ENCODE assay signal across 10 cellular contexts in the genomic region with DNA sequence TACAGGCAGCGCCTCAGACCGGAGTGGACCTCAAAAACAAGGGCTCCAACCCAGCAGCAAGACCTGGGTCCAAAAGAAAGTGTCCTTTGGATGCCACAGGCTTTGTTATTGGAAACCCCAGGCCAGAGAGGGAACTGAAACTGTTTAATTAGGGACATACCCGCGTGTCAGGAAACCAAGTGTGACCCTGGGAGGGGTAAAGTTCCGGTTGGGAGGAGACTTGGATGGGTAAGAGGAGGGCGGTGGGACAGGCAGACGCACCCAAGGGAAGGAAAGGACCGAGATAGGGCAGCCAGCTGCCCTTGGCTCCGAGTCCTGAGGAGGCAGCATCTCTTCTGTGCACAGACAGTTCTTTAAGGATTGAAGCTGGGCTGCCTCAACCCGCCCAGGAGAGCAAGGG.
A peak's percentile ranks its signal among the peaks of the same experiment; 100 is the strongest.
DNase-seq lines count a peak whose midpoint lies in the region; ATAC-seq, FAIRE-seq and TF ChIP-seq lines count a peak whose summit lies in the region.
"Had no signal": no experiment of that assay in that cellular context is flagged by ENCODE, and none has a peak within 500 bp of the region (broad histone marks: within the 10 kb centered on the region; RNA-seq: fewer than 3 reads in every experiment).

No MANE protein-coding gene starts in this region.

- CTCF ChIA-PET in GM12878 (lab: Yijun Ruan, JAX), result no interaction called here
- CTCF ChIA-PET in activated naive CD4-positive, alpha-beta T cell treated with anti-CD3 and anti-CD28 coated beads, Interleukin-2, amount 10 ng/mL, durations not matched to agents 7 days and 5 days (lab: Charles Lee), result no interaction called here

- no peaks in the 10 kb centered on the region for H3K36me3 ChIP-seq in GM12878 (ENCODE audit: control insufficient read depth in 2 of 2, insufficient read depth in 2 of 2, low read length in 1 of 2)

- no peaks in the 10 kb centered on the region for H3K79me2 ChIP-seq in GM12878 (ENCODE audit: control insufficient read depth, insufficient read depth, low read length)

- in situ Hi-C loops in GM12878 (cut with MboI), result no loop called here

- SMC1A ChIA-PET in GM12878 (lab: Charles Lee; ENCODE audit: uncharacterized antibody, unreplicated experiment), result no interaction called here

- FAIRE-seq in GM12878 (lab: Jason Lieb, UNC), result peak; percentile 80

- H3K27me3 ChIP-seq in GM12878 (replicated peaks in 1 of 2; ENCODE audit: control insufficient read depth in 2 of 2, insufficient read depth in 2 of 2, low read length in 1 of 2) (no peaks in the 10 kb centered on the region), foreskin keratinocyte (no peaks in the 10 kb centered on the region)

- H3K4me2 ChIP-seq in GM12878 (ENCODE audit: control insufficient read depth, insufficient read depth), result peak overlapping the region; percentile 68

- 24% methylated on average over 10 of the region's 10 CpGs for WGBS in GM12878 (ENCODE audit: insufficient coverage, insufficient replicate concordance, low lambda C conversion rate, missing lambda C conversion rate)

- no peak overlapping the region; the same call in 1 of the 2 replicates for H3K9ac ChIP-seq in GM12878 (ENCODE audit: control insufficient read depth, insufficient read depth, low read length)

- no peaks in the 10 kb centered on the region for H3K9me3 Mint-ChIP-seq in activated naive CD4-positive, alpha-beta T cell treated with anti-CD3 and anti-CD28 coated beads, Interleukin-2, amount 10 ng/mL, durations not matched to agents 7 days and 5 days
- H3K9me3 Mint-ChIP-seq: central memory CD8-positive, alpha-beta T cell had no signal

- H3K27ac ChIP-seq in GM12878 (ENCODE audit: control insufficient read depth, insufficient read depth) (no peak overlapping the region; the same call in 1 of the 2 replicates), foreskin keratinocyte (no peak overlapping the region)

- H3K4me3 Mint-ChIP-seq in activated naive CD4-positive, alpha-beta T cell treated with anti-CD3 and anti-CD28 coated beads, Interleukin-2, amount 10 ng/mL, durations not matched to agents 7 days and 5 days, result no peak overlapping the region
- H3K4me3 Mint-ChIP-seq: central memory CD8-positive, alpha-beta T cell had no signal

- H3K4me3 ChIP-seq in GM12864 (ENCODE audit: low read depth, low read length) (no peak overlapping the region), GM12878 (no peak overlapping the region), foreskin fibroblast (ENCODE audit: low read depth in 1 of 2, low read length in 2 of 2) (no peak overlapping the region)

- POLR2A ChIA-PET in GM12878 (lab: Charles Lee), result interaction anchor here (1.2 kb wide), 1 partner anchor 67 kb away, joined by 4 read pairs; no protein-coding TSS in a partner anchor

- TF ChIP-seq EP300 in GM12878 (IDR thresholded peaks at IDR 0.05; ENCODE audit: borderline replicate concordance in 1 of 2, control insufficient read depth in 1 of 2, low read depth in 2 of 2, low read length in 2 of 2), result peak; percentile 55 to 81; a peak in 3 of 4 replicates

- peaks cover 12% of the 10 kb centered on the region for H3K4me1 ChIP-seq in GM12878 (ENCODE audit: control insufficient read depth, insufficient read depth, low read length)
- peaks cover 5% of the 10 kb centered on the region for H3K4me1 ChIP-seq in foreskin keratinocyte

- RAD21 ChIA-PET in GM12878 (lab: Charles Lee; ENCODE audit: unreplicated experiment), result no interaction called here

- no peak overlapping the region for H3K27ac Mint-ChIP-seq in activated naive CD4-positive, alpha-beta T cell treated with anti-CD3 and anti-CD28 coated beads, Interleukin-2, amount 10 ng/mL, durations not matched to agents 7 days and 5 days

- no peaks in the 10 kb centered on the region for H3K9me3 ChIP-seq in GM12878 (replicated peaks; ENCODE audit: control insufficient read depth, insufficient read depth, low read length)

- no peak for TF ChIP-seq CTCF in GM12864 (IDR thresholded peaks at IDR 0.05; ENCODE audit: low read depth, low read length, missing control alignments)
- no peak for TF ChIP-seq CTCF in GM12878 (IDR thresholded peaks at IDR 0.05 in 2 of 3, conservative IDR thresholded peaks at IDR 0.05 in 1 of 3; ENCODE audit: control insufficient read depth in 2 of 3, extremely low read depth in 1 of 3, insufficient read depth in 1 of 3, low read depth in 3 of 3, low read length in 3 of 3)
- no peak for TF ChIP-seq CTCF in foreskin keratinocyte (conservative IDR thresholded peaks at IDR 0.05)
- TF ChIP-seq CTCF in foreskin fibroblast (IDR thresholded peaks at IDR 0.05; ENCODE audit: low read depth, low read length), result no peak

- ATAC-seq in GM19452 (IDR thresholded peaks at IDR 0.05; ENCODE audit: unreplicated experiment), result peak; percentile 86
- ATAC-seq in HG03097 (IDR thresholded peaks at IDR 0.05; ENCODE audit: low FRiP score, unreplicated experiment), result peak; percentile 79
- ATAC-seq in GM12878, result peak; percentile 94
- no peak for ATAC-seq in foreskin keratinocyte
- ATAC-seq: Panc1 had no signal

- no TSS peak for BruUV-seq in GM12878 (replicated peaks; lab: Mats Ljungman, UMichigan)

- H4K20me1 ChIP-seq in GM12878 (ENCODE audit: control insufficient read depth, insufficient read depth), result no peaks in the 10 kb centered on the region

- TF ChIP-seq RAD21 in GM12878 (IDR thresholded peaks at IDR 0.05; ENCODE audit: insufficient read depth, low read depth, low read length), result no peak

- H2AFZ ChIP-seq in GM12878 (ENCODE audit: control insufficient read depth, low read depth, low read length), result peak overlapping the region; percentile 22

- no peak for TF ChIP-seq POLR2A in GM12878 (IDR thresholded peaks at IDR 0.05; ENCODE audit: low read depth, low read length)

- H3K4me1 Mint-ChIP-seq in activated naive CD4-positive, alpha-beta T cell treated with anti-CD3 and anti-CD28 coated beads, Interleukin-2, amount 10 ng/mL, durations not matched to agents 7 days and 5 days, result peaks cover 31% of the 10 kb centered on the region

- H3K36me3 Mint-ChIP-seq in activated naive CD4-positive, alpha-beta T cell treated with anti-CD3 and anti-CD28 coated beads, Interleukin-2, amount 10 ng/mL, durations not matched to agents 7 days and 5 days, result no peaks in the 10 kb centered on the region

- intact Hi-C loops in GM12878 (cut with micrococcal nuclease; ENCODE audit: unreplicated experiment), result loop anchor here (5.0 kb wide), 1 partner anchor 230 kb away; no protein-coding TSS in a partner anchor

- H3K27me3 Mint-ChIP-seq in activated naive CD4-positive, alpha-beta T cell treated with anti-CD3 and anti-CD28 coated beads, Interleukin-2, amount 10 ng/mL, durations not matched to agents 7 days and 5 days, result peaks cover 12% of the 10 kb centered on the region
- H3K27me3 Mint-ChIP-seq: central memory CD8-positive, alpha-beta T cell had no signal

- DNase-seq in GM12864 (ENCODE audit: low read depth), result peak; percentile 29
- DNase-seq in GM12878 (ENCODE audit: low read depth, low spot score), result peak; percentile 62
- DNase-seq in activated naive CD4-positive, alpha-beta T cell treated with anti-CD3 and anti-CD28 coated beads, Interleukin-2, amount 10 ng/mL, durations not matched to agents 7 days and 5 days, result no peak
- no peak for DNase-seq in foreskin keratinocyte
- DNase-seq in NK-92 treated with Interleukin-12 subunit alpha and Interleukin-12 subunit beta, amount 100 ng/mL, for 24 hours (lab: John Stamatoyannopoulos, UW), result no peak
- DNase-seq in foreskin fibroblast, result no peak

TF ChIP-seq in GM12878, 131 proteins besides CTCF, POLR2A, EP300 and RAD21 (continues in another document):
- TF ChIP-seq WRNIP1 (IDR thresholded peaks at IDR 0.05; ENCODE audit: borderline replicate concordance, low read depth, low read length), result no peak
- TF ChIP-seq, protein P1, sequence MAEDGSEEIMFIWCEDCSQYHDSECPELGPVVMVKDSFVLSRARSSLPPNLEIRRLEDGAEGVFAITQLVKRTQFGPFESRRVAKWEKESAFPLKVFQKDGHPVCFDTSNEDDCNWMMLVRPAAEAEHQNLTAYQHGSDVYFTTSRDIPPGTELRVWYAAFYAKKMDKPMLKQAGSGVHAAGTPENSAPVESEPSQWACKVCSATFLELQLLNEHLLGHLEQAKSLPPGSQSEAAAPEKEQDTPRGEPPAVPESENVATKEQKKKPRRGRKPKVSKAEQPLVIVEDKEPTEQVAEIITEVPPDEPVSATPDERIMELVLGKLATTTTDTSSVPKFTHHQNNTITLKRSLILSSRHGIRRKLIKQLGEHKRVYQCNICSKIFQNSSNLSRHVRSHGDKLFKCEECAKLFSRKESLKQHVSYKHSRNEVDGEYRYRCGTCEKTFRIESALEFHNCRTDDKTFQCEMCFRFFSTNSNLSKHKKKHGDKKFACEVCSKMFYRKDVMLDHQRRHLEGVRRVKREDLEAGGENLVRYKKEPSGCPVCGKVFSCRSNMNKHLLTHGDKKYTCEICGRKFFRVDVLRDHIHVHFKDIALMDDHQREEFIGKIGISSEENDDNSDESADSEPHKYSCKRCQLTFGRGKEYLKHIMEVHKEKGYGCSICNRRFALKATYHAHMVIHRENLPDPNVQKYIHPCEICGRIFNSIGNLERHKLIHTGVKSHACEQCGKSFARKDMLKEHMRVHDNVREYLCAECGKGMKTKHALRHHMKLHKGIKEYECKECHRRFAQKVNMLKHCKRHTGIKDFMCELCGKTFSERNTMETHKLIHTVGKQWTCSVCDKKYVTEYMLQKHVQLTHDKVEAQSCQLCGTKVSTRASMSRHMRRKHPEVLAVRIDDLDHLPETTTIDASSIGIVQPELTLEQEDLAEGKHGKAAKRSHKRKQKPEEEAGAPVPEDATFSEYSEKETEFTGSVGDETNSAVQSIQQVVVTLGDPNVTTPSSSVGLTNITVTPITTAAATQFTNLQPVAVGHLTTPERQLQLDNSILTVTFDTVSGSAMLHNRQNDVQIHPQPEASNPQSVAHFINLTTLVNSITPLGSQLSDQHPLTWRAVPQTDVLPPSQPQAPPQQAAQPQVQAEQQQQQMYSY (CRISPR knock-in tag; IDR thresholded peaks at IDR 0.05), result no peak
- peak; percentile 93 for TF ChIP-seq BCL11A (IDR thresholded peaks at IDR 0.05; ENCODE audit: low read depth, low read length)

Comparison
In these comparisons a context has a peak if more than half of its experiments do, and no peak if none do; other contexts are left out.
1. DNase-seq: peak in GM12864 (single experiment) and GM12878 (single experiment); none in activated naive CD4-positive, alpha-beta T cell treated with anti-CD3 and anti-CD28 coated beads, Interleukin-2, amount 10 ng/mL, durations not matched to agents 7 days and 5 days (single experiment), foreskin keratinocyte (0 of 2), NK-92 treated with Interleukin-12 subunit alpha and Interleukin-12 subunit beta, amount 100 ng/mL, for 24 hours (single experiment) and foreskin fibroblast (0 of 2).